Comparison of ENCODE assay signal across 12 cellular contexts in genomic region chr9:88310310-88310980, GRCh38.
DNase-seq lines count a peak whose midpoint lies in the region; ATAC-seq and TF ChIP-seq lines count a peak whose summit lies in the region.
"Had no signal": no experiment of that assay in that cellular context is flagged by ENCODE, and none has a peak within 500 bp of the region (broad histone marks: within the 10 kb centered on the region; RNA-seq: fewer than 3 reads in every experiment).

No MANE protein-coding gene starts in this region.

- TF ChIP-seq CTCF in fibroblast of villous mesenchyme (IDR thresholded peaks at IDR 0.05; ENCODE audit: insufficient read depth, low read depth, low read length) = no peak

- ATAC-seq in HG03469 (IDR thresholded peaks at IDR 0.05; ENCODE audit: unreplicated experiment) = no peak
- ATAC-seq: stimulated activated memory B cell treated with anti-CD40 and anti-IgM and Interleukin-4, amounts not matched to agents 10 μg/mL and 1 μg/mL and 100 μg/mL, for 72 hours had no signal

- no peak overlapping the region for H3K4me3 ChIP-seq in fibroblast of villous mesenchyme (ENCODE audit: low read depth, low read length)
- H3K4me3 ChIP-seq: esophagus muscularis mucosa had no signal

- peak; percentile 2 to 19 for DNase-seq in AML-193 (lab: John Stamatoyannopoulos, UW)
- peak; percentile 11 for DNase-seq in HCEC 1CT
- DNase-seq in RPMI7951 (ENCODE audit: low read depth) = peak; percentile 53
- DNase-seq in fibroblast of villous mesenchyme (ENCODE audit: low read depth) = peak; percentile 27
- DNase-seq in HPDE6-E6E7 (ENCODE audit: extremely low spot score) = no peak
- no peak for DNase-seq in retina
- no peak for DNase-seq in NCI-H1105 (lab: John Stamatoyannopoulos, UW)
- DNase-seq: activated naive CD4-positive, alpha-beta T cell; NCI-H1417 treated with DMSO at 0.1 percent for 48 hours had no signal

Comparison
In these comparisons a context has a peak if more than half of its experiments do, and no peak if none do; other contexts are left out.
1. DNase-seq: peak in AML-193 (2 of 2), HCEC 1CT (single experiment), RPMI7951 (single experiment) and fibroblast of villous mesenchyme (single experiment); none in HPDE6-E6E7 (single experiment), retina (single experiment) and NCI-H1105 (single experiment).